8 cellular contexts compared by ENCODE assay signal in genomic region chr15:76345880-76346665, GRCh38. TPM values are rescaled to one million over a fixed set of nuclear protein-coding genes. Genes with fewer than 3 reads are reported as not detected.
DNase-seq lines count a peak whose midpoint lies in the region; ATAC-seq and TF ChIP-seq lines count a peak whose summit lies in the region.

No MANE protein-coding gene starts in this region.

- TF ChIP-seq CTCF in MM.1S (IDR thresholded peaks at IDR 0.05; ENCODE audit: low read length) (no peak), endothelial cell (IDR thresholded peaks at IDR 0.05; ENCODE audit: unreplicated experiment) (no peak), nephron progenitor cell (IDR thresholded peaks at IDR 0.05) (no peak)

- H3K9me3 Mint-ChIP-seq in endothelial cell (ENCODE audit: unreplicated experiment) (no peaks in the 10 kb centered on the region), nephron progenitor cell (no peaks in the 10 kb centered on the region)

- H3K27me3 Mint-ChIP-seq in endothelial cell (ENCODE audit: unreplicated experiment): peaks cover 31% of the 10 kb centered on the region
- peaks cover 97% of the 10 kb centered on the region for H3K27me3 Mint-ChIP-seq in nephron progenitor cell (ENCODE audit: low read depth, poor library complexity)

- H3K9me3 ChIP-seq in MM.1S (replicated peaks; ENCODE audit: insufficient read depth, low read length): no peaks in the 10 kb centered on the region

- DNase-seq in MM.1S (no peak), endothelial cell (ENCODE audit: low spot score) (no peak), nephron progenitor cell (no peak), SHP77 (lab: John Stamatoyannopoulos, UW) (no peak), amniotic stem cell (lab: John Stamatoyannopoulos, UW) (no peak)

- ATAC-seq in HG03571 (IDR thresholded peaks at IDR 0.05; ENCODE audit: unreplicated experiment) (no peak), GM19324 (IDR thresholded peaks at IDR 0.05; ENCODE audit: low FRiP score, unreplicated experiment) (no peak)

- no peaks in the 10 kb centered on the region for H3K4me1 ChIP-seq in MM.1S (ENCODE audit: low read length)

- peak overlapping the region; percentile 38; the same call in 1 of the 2 replicates for H3K4me2 ChIP-seq in MM.1S (ENCODE audit: low read depth, low read length)

- H3K9me2 ChIP-seq in MM.1S (replicated peaks; ENCODE audit: insufficient read depth, low read length): no peaks in the 10 kb centered on the region

- no peaks in the 10 kb centered on the region for H3K79me2 ChIP-seq in MM.1S (ENCODE audit: low read length)

- H3K4me3 ChIP-seq in GM08714 (ENCODE audit: low read length) (peak overlapping the region; percentile 47; the same call in 1 of the 2 replicates), MM.1S (ENCODE audit: low read length) (peak overlapping the region; percentile 39)

- H3K27ac Mint-ChIP-seq in endothelial cell (ENCODE audit: unreplicated experiment): no peak overlapping the region
- no peak overlapping the region for H3K27ac Mint-ChIP-seq in nephron progenitor cell

- no peaks in the 10 kb centered on the region for H3K27me3 ChIP-seq in MM.1S (replicated peaks; ENCODE audit: insufficient read depth, low read length)

- no peaks in the 10 kb centered on the region for H3F3A ChIP-seq in MM.1S (ENCODE audit: insufficient read depth, low read length)

- peak overlapping the region; percentile 4; the same call in 1 of the 2 replicates for H3K9ac ChIP-seq in MM.1S (ENCODE audit: low read length)

- H3K27ac ChIP-seq in MM.1S (ENCODE audit: low read length): no peak overlapping the region

- H3K36me3 Mint-ChIP-seq in endothelial cell (ENCODE audit: low read depth, unreplicated experiment): peaks cover 5% of the 10 kb centered on the region
- no peaks in the 10 kb centered on the region for H3K36me3 Mint-ChIP-seq in nephron progenitor cell (ENCODE audit: low read depth)

- H3K4me1 Mint-ChIP-seq in endothelial cell (ENCODE audit: unreplicated experiment): peaks cover 24% of the 10 kb centered on the region
- peaks cover 29% of the 10 kb centered on the region for H3K4me1 Mint-ChIP-seq in nephron progenitor cell

- H4K20me1 ChIP-seq in MM.1S (ENCODE audit: insufficient read depth, low read length): no peaks in the 10 kb centered on the region

- H3K4me3 Mint-ChIP-seq in endothelial cell (ENCODE audit: unreplicated experiment): peak overlapping the region; percentile 45
- peak overlapping the region; percentile 56 for H3K4me3 Mint-ChIP-seq in nephron progenitor cell

- H2AFZ ChIP-seq in MM.1S (ENCODE audit: low read length): peak overlapping the region; percentile 22; the same call in 1 of the 2 replicates

- H3K36me3 ChIP-seq in MM.1S (replicated peaks; ENCODE audit: insufficient read depth, low read length): no peaks in the 10 kb centered on the region

RNA-seq across cellular contexts. Expression of gene ISL2, which starts 9.5 kb away (rescaled TPM):
- total RNA-seq in endothelial cell (ENCODE audit: unreplicated experiment): 1.4 TPM

RNA-seq across cellular contexts. Expression of gene ETFA, which starts 34.8 kb away (rescaled TPM):
- 103 TPM for total RNA-seq in endothelial cell (ENCODE audit: unreplicated experiment)
